In genomic region chr6:112254921-112255320, GRCh38 we compare ENCODE assay signal across 13 cellular contexts. TPM values are rescaled to one million over a fixed set of nuclear protein-coding genes. Genes with fewer than 3 reads are reported as not detected.
DNase-seq lines count a peak whose midpoint lies in the region; ATAC-seq and TF ChIP-seq lines count a peak whose summit lies in the region.
"Had no signal": no experiment of that assay in that cellular context is flagged by ENCODE, and none has a peak within 500 bp of the region (broad histone marks: within the 10 kb centered on the region; RNA-seq: fewer than 3 reads in every experiment).

No MANE protein-coding gene starts in this region.

- H3K9me3 ChIP-seq in T-helper 17 cell (ENCODE audit: control insufficient read depth, low read length, poor library complexity, severe bottlenecking) (no peaks in the 10 kb centered on the region), gastroesophageal sphincter (no peaks in the 10 kb centered on the region)

- no peaks in the 10 kb centered on the region for H3K27me3 ChIP-seq in gastroesophageal sphincter

- H3K27ac Mint-ChIP-seq in T-helper 17 cell, result no peak overlapping the region
- H3K27ac Mint-ChIP-seq in osteocyte (ENCODE audit: unreplicated experiment), result peak overlapping the region; percentile 92
- H3K27ac Mint-ChIP-seq: CD4-positive, alpha-beta memory T cell; stimulated activated memory B cell treated with anti-CD40 and anti-IgM and Interleukin-4, amounts not matched to agents 10 μg/mL and 1 μg/mL and 100 μg/mL, for 72 hours had no signal

- peak overlapping the region; percentile 86 to 96 (median 95) for H3K27ac ChIP-seq in gastroesophageal sphincter

- no peak for TF ChIP-seq EP300 in gastroesophageal sphincter (IDR thresholded peaks at IDR 0.05)

- TF ChIP-seq POLR2A in gastroesophageal sphincter (IDR thresholded peaks at IDR 0.05), result no peak

- WGBS in gastroesophageal sphincter (ENCODE audit: low coverage in 1 of 2), 2 donors, result 0 to 42% methylated on average over 1 to 3 of the region's 3 CpGs

- H3K4me3 ChIP-seq in gastroesophageal sphincter, result peak overlapping the region; percentile 73 to 90

- H3K27me3 Mint-ChIP-seq in T-helper 17 cell (peaks cover 64% of the 10 kb centered on the region), osteocyte (ENCODE audit: unreplicated experiment) (no peaks in the 10 kb centered on the region)

- peaks cover 8 to 27% (median 11%) of the 10 kb centered on the region in 3 donors for H3K4me1 ChIP-seq in gastroesophageal sphincter

- H3K9me3 Mint-ChIP-seq in osteocyte (ENCODE audit: unreplicated experiment), result no peaks in the 10 kb centered on the region
- H3K9me3 Mint-ChIP-seq: stimulated activated memory B cell treated with anti-CD40 and anti-IgM and Interleukin-4, amounts not matched to agents 10 μg/mL and 1 μg/mL and 100 μg/mL, for 72 hours had no signal

- TF ChIP-seq CTCF in gastroesophageal sphincter (IDR thresholded peaks at IDR 0.05) (no peak), osteocyte (IDR thresholded peaks at IDR 0.05) (no peak)

- peak overlapping the region; percentile 87 for H3K4me3 Mint-ChIP-seq in T-helper 17 cell
- H3K4me3 Mint-ChIP-seq in osteocyte (ENCODE audit: unreplicated experiment), result peak overlapping the region; percentile 96

- peaks cover 2% of the 10 kb centered on the region for H3K36me3 Mint-ChIP-seq in T-helper 17 cell (ENCODE audit: low read depth)
- peaks cover 11% of the 10 kb centered on the region for H3K36me3 Mint-ChIP-seq in osteocyte (ENCODE audit: unreplicated experiment)
- H3K36me3 Mint-ChIP-seq: CD4-positive, alpha-beta memory T cell; stimulated activated memory B cell treated with anti-CD40 and anti-IgM and Interleukin-4, amounts not matched to agents 10 μg/mL and 1 μg/mL and 100 μg/mL, for 72 hours had no signal

- DNase-seq in COLO829 (ENCODE audit: low spot score) (peak; percentile 89), T-helper 17 cell (no peak), osteocyte (ENCODE audit: extremely low spot score, unreplicated experiment) (no peak), iPS-NIHi11 (ENCODE audit: low spot score) (no peak)
- DNase-seq in activated effector memory CD4-positive, alpha-beta T cell treated with anti-CD3 and anti-CD28 coated beads, Interleukin-2, amount 50 U/mL, for 16 hours, result no peak
- DNase-seq in activated CD8-positive, alpha-beta memory T cell treated with anti-CD3 and anti-CD28 coated beads for 24 hours, result no peak
- DNase-seq: activated effector memory CD4-positive, alpha-beta T cell treated with Interleukin-2 at 50 U/mL for 16 hours; CD4-positive, alpha-beta memory T cell; T-helper 9 cell had no signal

- H3K4me1 Mint-ChIP-seq in T-helper 17 cell (peaks cover 10% of the 10 kb centered on the region), osteocyte (ENCODE audit: unreplicated experiment) (peaks cover 45% of the 10 kb centered on the region)

- ATAC-seq in T-helper 17 cell (no peak), gastroesophageal sphincter (no peak), HG03280 (IDR thresholded peaks at IDR 0.05; ENCODE audit: unreplicated experiment) (no peak)

- H3K36me3 ChIP-seq in gastroesophageal sphincter, result peaks cover 0 to 2% of the 10 kb centered on the region in 2 donors

RNA-seq across cellular contexts. Expression of gene LAMA4, which starts 0.6 kb away (rescaled TPM):
- not detected for total RNA-seq in T-helper 17 cell
- total RNA-seq in gastroesophageal sphincter, result 100 to 1,000 TPM; 240 to 305 (median 265) TPM
- total RNA-seq in osteocyte, result 209 and 220 TPM in 2 replicates
- total RNA-seq: CD4-positive, alpha-beta memory T cell; NCI-H460 had no signal

Comparison
In these comparisons a context has a peak if more than half of its experiments do, and no peak if none do; other contexts are left out.
1. RNA of gene LAMA4, which starts 0.6 kb away (total RNA-seq): 240 to 305 TPM in gastroesophageal sphincter and 209 to 220 TPM in osteocyte; not detected in T-helper 17 cell; every median in the first group is over 100 times any median in the second.